In genomic region chr12:52045794-52046199, GRCh38 we compare ENCODE assay signal across 2 cellular contexts.
TF ChIP-seq lines count a peak whose summit lies in the region.

No MANE protein-coding gene starts in this region.

TF ChIP-seq in A549, 52 proteins besides CTCF, POLR2A, EP300 and RAD21:
- TF ChIP-seq HOXB13 (CRISPR knock-in tag; IDR thresholded peaks at IDR 0.05; ENCODE audit: low read depth) = peak; percentile 34; the same call in 1 of the 2 replicates
- TF ChIP-seq ZNF302 (CRISPR knock-in tag; IDR thresholded peaks at IDR 0.05) = no peak
- TF ChIP-seq CBX2 (IDR thresholded peaks at IDR 0.05; ENCODE audit: borderline replicate concordance, low read depth) = no peak
- no peak for TF ChIP-seq EHMT2 (IDR thresholded peaks at IDR 0.05; ENCODE audit: low read depth)
- TF ChIP-seq ZC3H11A (IDR thresholded peaks at IDR 0.05) = no peak

TF ChIP-seq in endothelial cell of umbilical vein, 7 proteins besides CTCF, POLR2A, EP300 and RAD21:
- TF ChIP-seq, protein P1, sequence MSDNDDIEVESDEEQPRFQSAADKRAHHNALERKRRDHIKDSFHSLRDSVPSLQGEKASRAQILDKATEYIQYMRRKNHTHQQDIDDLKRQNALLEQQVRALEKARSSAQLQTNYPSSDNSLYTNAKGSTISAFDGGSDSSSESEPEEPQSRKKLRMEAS (IDR thresholded peaks at IDR 0.05; ENCODE audit: insufficient read depth, insufficient read length) = no peak
- TF ChIP-seq POLR2AphosphoS5 (IDR thresholded peaks at IDR 0.05; ENCODE audit: insufficient read depth, low read depth, low read length) (no peak), GATA2 (IDR thresholded peaks at IDR 0.05; ENCODE audit: insufficient read depth, insufficient read length, low read depth, low read length) (no peak), JUN (IDR thresholded peaks at IDR 0.05; ENCODE audit: borderline replicate concordance, insufficient read depth, insufficient read length, low read depth) (no peak)
TF ChIP-seq in endothelial cell of umbilical vein: peak in this region for 0.
